ENCODE assay signal across 20 cellular contexts in the genomic region with DNA sequence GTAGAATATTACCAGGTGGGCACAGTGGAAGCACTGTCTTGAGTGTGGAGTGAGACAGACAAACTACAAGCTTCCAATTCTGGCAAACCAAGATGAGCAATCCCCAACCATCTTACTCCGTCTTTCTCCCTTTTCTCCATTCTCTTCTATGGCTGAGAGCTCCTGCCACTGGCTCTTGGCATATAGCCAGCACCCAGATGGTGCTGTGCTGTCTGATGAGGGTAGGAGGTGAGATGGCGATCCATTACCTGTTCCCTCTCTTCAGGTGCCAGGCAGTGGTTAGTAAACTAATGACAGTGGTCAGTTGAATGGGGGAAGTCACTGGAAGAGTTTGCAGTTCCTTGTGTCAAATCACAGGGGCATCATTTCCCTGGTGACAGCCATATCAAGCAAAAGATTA.
DNase-seq lines count a peak whose midpoint lies in the region; ATAC-seq, FAIRE-seq and TF ChIP-seq lines count a peak whose summit lies in the region.
"Had no signal": no experiment of that assay in that cellular context is flagged by ENCODE, and none has a peak within 500 bp of the region (broad histone marks: within the 10 kb centered on the region; RNA-seq: fewer than 3 reads in every experiment).

No MANE protein-coding gene starts in this region.

- H3K9me3 ChIP-seq in K562 (replicated peaks; ENCODE audit: control insufficient read depth, insufficient read depth, low read depth, low read length) (no peaks in the 10 kb centered on the region), thyroid gland (no peaks in the 10 kb centered on the region)
- H3K9me3 ChIP-seq: mucosa of descending colon, prostate gland, SJSA1, upper lobe of left lung had no signal

- ATAC-seq in K562, result no peak
- ATAC-seq: mucosa of descending colon had no signal

- no peak overlapping the region for H3K4me2 ChIP-seq in K562 (ENCODE audit: insufficient read depth, low read length)

- FAIRE-seq in K562 (lab: Jason Lieb, UNC), result no peak
- FAIRE-seq: GM19239 had no signal

- intact Hi-C loops in K562 (cut with micrococcal nuclease) (no loop called here), thyroid gland (cut with DNase I) (no loop called here)

- H3K27me3 ChIP-seq in K562 (ENCODE audit: control insufficient read depth in 2 of 2, insufficient read depth in 2 of 2, low read length in 2 of 2), result no peaks in the 10 kb centered on the region
- no peaks in the 10 kb centered on the region for H3K27me3 ChIP-seq in thyroid gland
- H3K27me3 ChIP-seq: SJSA1, upper lobe of left lung had no signal

- H3K36me3 ChIP-seq in K562 (ENCODE audit: control insufficient read depth, insufficient read depth, low read length) (no peaks in the 10 kb centered on the region; the same call in 2 of the 3 replicates), thyroid gland (peaks cover 0 to 2% of the 10 kb centered on the region in 2 donors)
- H3K36me3 ChIP-seq: prostate gland had no signal

- POLR2A ChIA-PET in K562 (lab: Yijun Ruan, JAX), result no interaction called here

- H3K9ac ChIP-seq in K562 (ENCODE audit: insufficient read depth in 1 of 2, low read depth in 2 of 2, low read length in 2 of 2), result no peak overlapping the region; a peak in 1 of 4 replicates

- TF ChIP-seq RAD21 in K562 (CRISPR knock-in tag; conservative IDR thresholded peaks at IDR 0.05 in 1 of 2, IDR thresholded peaks at IDR 0.05 in 1 of 2), result no peak

- H3K27ac ChIP-seq in K562 (ENCODE audit: extremely low read depth, low read depth, low read length) (no peak overlapping the region), thyroid gland (no peak overlapping the region)
- H3K27ac ChIP-seq: prostate gland, SJSA1 had no signal

- H3K4me3 ChIP-seq in K562 (no peak overlapping the region), thyroid gland (replicated peaks in 1 of 3) (no peak overlapping the region)
- H3K4me3 ChIP-seq: mucosa of descending colon, prostate gland, SJSA1, upper lobe of left lung had no signal

- no TSS peak for BruUV-seq in K562 (replicated peaks; lab: Mats Ljungman, UMichigan)

- CTCF ChIA-PET in K562 (lab: Yijun Ruan, JAX; ENCODE audit: low intra/inter-chr PET ratio), result no interaction called here

- TF ChIP-seq POLR2A in K562 (conservative IDR thresholded peaks at IDR 0.05), result no peak
- no peak for TF ChIP-seq POLR2A in thyroid gland (IDR thresholded peaks at IDR 0.05)

- no peaks in the 10 kb centered on the region for H4K20me1 ChIP-seq in K562 (replicated peaks; ENCODE audit: control insufficient read depth, insufficient read depth, low read length)

- H3K9me1 ChIP-seq in K562 (ENCODE audit: control insufficient read depth, insufficient read depth, low read length), result no peaks in the 10 kb centered on the region

- H2AFZ ChIP-seq in K562 (ENCODE audit: low read depth, low read length), result no peak overlapping the region

- DNase-seq in SHP77 (lab: John Stamatoyannopoulos, UW) (peak; percentile 11), SHP77 treated with DMSO at 0.1 percent for 48 hours (lab: John Stamatoyannopoulos, UW) (no peak), NCI-H1105 treated with DMSO at 0.1 percent for 48 hours (lab: John Stamatoyannopoulos, UW) (peak; percentile 84), K562 (ENCODE audit: extremely low read depth in 1 of 4, low spot score in 3 of 4) (no peak), thyroid gland (peak; percentile 27 to 38), globus pallidus (ENCODE audit: low spot score) (no peak), OCI-M2 (lab: John Stamatoyannopoulos, UW; ENCODE audit: unreplicated experiment) (no peak)
- no peak for DNase-seq in central memory CD4-positive, alpha-beta T cell
- DNase-seq: activated CD8-positive, alpha-beta memory T cell treated with anti-CD3 and anti-CD28 coated beads for 24 hours; activated naive CD4-positive, alpha-beta T cell; effector CD8-positive, alpha-beta T cell; foreskin fibroblast; KBM-7; kidney; NCI-H774; upper lobe of left lung had no signal

- no peak for TF ChIP-seq CTCF in K562 (IDR thresholded peaks at IDR 0.05 in 2 of 3, conservative IDR thresholded peaks at IDR 0.05 in 1 of 3; ENCODE audit: insufficient read depth in 2 of 3, low read depth in 1 of 3, low read length in 3 of 3)
- TF ChIP-seq CTCF in thyroid gland (IDR thresholded peaks at IDR 0.05), result no peak

- TF ChIP-seq EP300 in K562 (IDR thresholded peaks at IDR 0.05; ENCODE audit: low read length), result no peak

- peaks cover 0 to 17% of the 10 kb centered on the region in 2 experiments; a peak in 4 of 5 replicates for H3K4me1 ChIP-seq in K562 (replicated peaks in 1 of 2; ENCODE audit: control insufficient read depth in 2 of 2, insufficient read depth in 2 of 2, low read length in 2 of 2)
- peaks cover 19 to 33% of the 10 kb centered on the region in 2 donors for H3K4me1 ChIP-seq in thyroid gland

- no peaks in the 10 kb centered on the region for H3K79me2 ChIP-seq in K562 (ENCODE audit: control insufficient read depth, insufficient read depth, low read length)

- 40% methylated on average over 2 of the region's 2 CpGs for WGBS in K562 (ENCODE audit: insufficient coverage, low coverage, missing lambda C conversion rate)
- WGBS in thyroid gland, 2 donors, result 75 to 84% methylated on average over 2 of the region's 2 CpGs

- in situ Hi-C loops in K562 (cut with MboI), result no loop called here

TF ChIP-seq in K562, 482 proteins besides CTCF, POLR2A, EP300 and RAD21:
- peak; percentile 76 for TF ChIP-seq NFIC (IDR thresholded peaks at IDR 0.05)
- 0 out of 2 replicates have a peak, but pooled peaks have one; percentile 5 for TF ChIP-seq NFIX (CRISPR knock-in tag; IDR thresholded peaks at IDR 0.05; ENCODE audit: low read depth)
- no peak for TF ChIP-seq ZSCAN32 (CRISPR knock-in tag; IDR thresholded peaks at IDR 0.05)
- TF ChIP-seq PTRF (tag; IDR thresholded peaks at IDR 0.05), result no peak
- TF ChIP-seq ZNF384 (IDR thresholded peaks at IDR 0.05; ENCODE audit: low read depth, low read length), result no peak
- no peak for TF ChIP-seq NRF1 (conservative IDR thresholded peaks at IDR 0.05 in 1 of 2, IDR thresholded peaks at IDR 0.05 in 1 of 2)
- no peak for TF ChIP-seq DNMT1 (IDR thresholded peaks at IDR 0.05)
- no peak for TF ChIP-seq SRSF9 (IDR thresholded peaks at IDR 0.05; ENCODE audit: borderline replicate concordance, low read depth, low read length)
- no peak for TF ChIP-seq ZFX (CRISPR knock-in tag; IDR thresholded peaks at IDR 0.05)

Comparison
In these comparisons a context has a peak if more than half of its experiments do, and no peak if none do; other contexts are left out.
1. DNase-seq: peak in SHP77 (2 of 2), NCI-H1105 treated with DMSO at 0.1 percent for 48 hours (single experiment) and thyroid gland (2 of 2); none in SHP77 treated with DMSO at 0.1 percent for 48 hours (single experiment), K562 (0 of 4), globus pallidus (single experiment), OCI-M2 (single experiment) and central memory CD4-positive, alpha-beta T cell (single experiment).